In genomic region chr13:100534911-100535310, GRCh38 we compare ENCODE assay signal across 30 cellular contexts.
"Had no signal": no experiment of that assay in that cellular context is flagged by ENCODE, and none has a peak within 500 bp of the region (broad histone marks: within the 10 kb centered on the region; RNA-seq: fewer than 3 reads in every experiment).

No MANE protein-coding gene starts in this region.

- FAIRE-seq: colon, frontal cortex, islet of Langerhans had no signal

- H3K27ac ChIP-seq: esophagus squamous epithelium, left ventricle myocardium inferior, parathyroid adenoma, psoas muscle, right atrium auricular region, uterus, WERI-Rb-1 had no signal

- H3K79me2 ChIP-seq: parathyroid adenoma had no signal

- H3K36me3 ChIP-seq: uterus, WERI-Rb-1 had no signal

- H3K9me3 ChIP-seq: esophagus squamous epithelium, mucosa of descending colon, psoas muscle, uterus had no signal

- H3K27ac Mint-ChIP-seq: activated CD4-positive, alpha-beta memory T cell treated with anti-CD3 and anti-CD28 coated beads for 36 hours; activated T-helper 17 cell treated with anti-CD3 and anti-CD28 coated beads, Interleukin-2, amount 50 U/mL, for 72 hours; natural killer cell treated with Interleukin-12 subunit alpha and Interleukin-12 subunit beta and Interleukin-15 and Interleukin-18, amount 100 ng/mL, for 72 hours; stimulated activated naive B cell treated with anti-CD40 and anti-IgM and Interleukin-4, amounts not matched to agents 10 μg/mL and 1 μg/mL and 100 μg/mL, for 72 hours; type B pancreatic cell had no signal

- H3K27me3 Mint-ChIP-seq: activated CD4-positive, alpha-beta memory T cell treated with anti-CD3 and anti-CD28 coated beads for 36 hours; activated T-helper 17 cell treated with anti-CD3 and anti-CD28 coated beads, Interleukin-2, amount 50 U/mL, for 72 hours; natural killer cell treated with Interleukin-12 subunit alpha and Interleukin-12 subunit beta and Interleukin-15 and Interleukin-18, amount 100 ng/mL, for 72 hours; stimulated activated naive B cell treated with anti-CD40 and anti-IgM and Interleukin-4, amounts not matched to agents 10 μg/mL and 1 μg/mL and 100 μg/mL, for 72 hours; T-helper 17 cell; type B pancreatic cell had no signal

- ATAC-seq: activated CD4-positive, CD25-positive, alpha-beta regulatory T cell treated with anti-CD3 and anti-CD28 coated beads, Interleukin-2, amount 50 U/mL, for 24 hours; activated T-cell treated with anti-CD3 and anti-CD28 coated beads, Interleukin-2, amount 50 U/mL, for 4 hours; activated T-helper 17 cell treated with anti-CD3 and anti-CD28 coated beads, Interleukin-2, amount 50 U/mL, for 72 hours; mucosa of descending colon; stimulated activated naive B cell treated with anti-CD40 and anti-IgM and Interleukin-4, amounts not matched to agents 10 μg/mL and 1 μg/mL and 100 μg/mL, for 72 hours; T-helper 17 cell had no signal

- H3K9me3 Mint-ChIP-seq: activated CD4-positive, alpha-beta memory T cell treated with anti-CD3 and anti-CD28 coated beads for 36 hours; activated T-cell treated with anti-CD3 and anti-CD28 coated beads, Interleukin-2, amount 50 U/mL, for 4 hours; activated T-helper 17 cell treated with anti-CD3 and anti-CD28 coated beads, Interleukin-2, amount 50 U/mL, for 72 hours; natural killer cell treated with Interleukin-12 subunit alpha and Interleukin-12 subunit beta and Interleukin-15 and Interleukin-18, amount 100 ng/mL, for 72 hours; stimulated activated naive B cell treated with anti-CD40 and anti-IgM and Interleukin-4, amounts not matched to agents 10 μg/mL and 1 μg/mL and 100 μg/mL, for 72 hours; type B pancreatic cell had no signal

- H3K36me3 Mint-ChIP-seq: activated CD4-positive, alpha-beta memory T cell treated with anti-CD3 and anti-CD28 coated beads for 36 hours; natural killer cell treated with Interleukin-12 subunit alpha and Interleukin-12 subunit beta and Interleukin-15 and Interleukin-18, amount 100 ng/mL, for 72 hours had no signal

- H3K4me3 ChIP-seq: esophagus squamous epithelium, left ventricle myocardium inferior, lung, mucosa of descending colon, psoas muscle, right atrium auricular region, smooth muscle cell, uterus had no signal

- H2AFZ ChIP-seq: parathyroid adenoma had no signal

- H3K4me2 ChIP-seq: smooth muscle cell had no signal

- H3K4me1 ChIP-seq: left ventricle myocardium inferior, parathyroid adenoma, psoas muscle, right atrium auricular region, uterus had no signal

- DNase-seq: activated CD4-positive, alpha-beta memory T cell treated with anti-CD3 and anti-CD28 coated beads for 36 hours; activated CD4-positive, alpha-beta T cell treated with anti-CD3 and anti-CD28 coated beads for 48 hours; activated gamma-delta T cell treated with Interleukin-2 at 50 U/mL for 16 hours; activated naive CD4-positive, alpha-beta T cell treated with anti-CD3 and anti-CD28 coated beads, Interleukin-2, amount 50 U/mL, for 16 hours; activated T-cell treated with anti-CD3 and anti-CD28 coated beads, Interleukin-2, amount 50 U/mL, for 4 hours; dermis blood vessel endothelial cell; effector CD4-positive, alpha-beta T cell; esophagus squamous epithelium; left ventricle myocardium inferior; mucosa of descending colon; psoas muscle; stimulated activated CD4-positive, alpha-beta T cell treated with anti-CD3 and anti-CD28 coated beads, Interleukin-1b, Interleukin-23, amount 100 ng/mL, for 48 hours; stimulated activated CD4-positive, alpha-beta T cell treated with anti-CD3 and anti-CD28 coated beads, Interleukin-4, amount 100 ng/mL, for 4 hours; stimulated activated CD8-positive, alpha-beta memory T cell treated with anti-CD3 and anti-CD28 coated beads, Interleukin-4, amount 100 ng/mL, for 48 hours; stimulated activated naive B cell treated with anti-CD40 and anti-IgM and Interleukin-4, amounts not matched to agents 10 μg/mL and 1 μg/mL and 100 μg/mL, for 72 hours; T-helper 17 cell; T1000; uterus; WERI-Rb-1 had no signal

- H3K4me1 Mint-ChIP-seq: activated T-helper 17 cell treated with anti-CD3 and anti-CD28 coated beads, Interleukin-2, amount 50 U/mL, for 72 hours; stimulated activated naive B cell treated with anti-CD40 and anti-IgM and Interleukin-4, amounts not matched to agents 10 μg/mL and 1 μg/mL and 100 μg/mL, for 72 hours had no signal

- H3K27me3 ChIP-seq: esophagus squamous epithelium, right atrium auricular region, uterus had no signal

- H3K4me3 Mint-ChIP-seq: activated CD4-positive, alpha-beta memory T cell treated with anti-CD3 and anti-CD28 coated beads for 36 hours; activated T-cell treated with anti-CD3 and anti-CD28 coated beads, Interleukin-2, amount 50 U/mL, for 4 hours; activated T-helper 17 cell treated with anti-CD3 and anti-CD28 coated beads, Interleukin-2, amount 50 U/mL, for 72 hours; natural killer cell treated with Interleukin-12 subunit alpha and Interleukin-12 subunit beta and Interleukin-15 and Interleukin-18, amount 100 ng/mL, for 72 hours; stimulated activated naive B cell treated with anti-CD40 and anti-IgM and Interleukin-4, amounts not matched to agents 10 μg/mL and 1 μg/mL and 100 μg/mL, for 72 hours; T-helper 17 cell; type B pancreatic cell had no signal

- H3K9ac ChIP-seq: parathyroid adenoma had no signal
